ENCODE assay signal across 18 cellular contexts in the genomic region with DNA sequence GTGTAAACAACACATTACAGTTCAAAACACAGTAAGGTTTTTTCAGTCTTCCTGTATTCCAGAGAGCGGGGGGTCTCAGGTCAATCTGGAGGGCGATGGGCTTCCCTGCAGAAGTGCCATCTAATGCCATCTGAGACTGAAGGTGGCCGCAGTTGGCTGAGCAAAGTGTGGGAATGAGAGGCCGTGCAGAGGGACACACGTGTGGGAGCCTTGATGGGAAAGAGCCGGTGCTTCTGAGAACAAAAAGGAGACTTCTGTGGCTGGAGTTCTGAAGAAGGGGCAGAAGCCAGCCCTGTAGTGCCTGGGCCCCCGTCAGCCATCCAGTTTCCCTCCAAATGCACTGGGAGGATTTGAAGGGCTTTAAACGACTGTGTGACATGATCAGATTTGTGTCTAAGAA.
DNase-seq lines count a peak whose midpoint lies in the region; ATAC-seq and TF ChIP-seq lines count a peak whose summit lies in the region.
"Had no signal": no experiment of that assay in that cellular context is flagged by ENCODE, and none has a peak within 500 bp of the region (broad histone marks: within the 10 kb centered on the region; RNA-seq: fewer than 3 reads in every experiment).

No MANE protein-coding gene starts in this region.

- H3K9me3 Mint-ChIP-seq in activated T-cell treated with anti-CD3 and anti-CD28 coated beads, Interleukin-2, amount 50 U/mL, for 4 hours, result no peaks in the 10 kb centered on the region
- H3K9me3 Mint-ChIP-seq: CD8-positive, alpha-beta T cell; GM23338 had no signal

- no peaks in the 10 kb centered on the region for H3K4me1 Mint-ChIP-seq in activated T-cell treated with anti-CD3 and anti-CD28 coated beads, Interleukin-2, amount 50 U/mL, for 4 hours (ENCODE audit: low read depth)
- H3K4me1 Mint-ChIP-seq: B cell; CD4-positive, CD25-positive, alpha-beta regulatory T cell; GM23338; H9 had no signal

- peaks cover 0 to 8% (median 3%) of the 10 kb centered on the region in 6 donors for H3K4me1 ChIP-seq in spleen
- H3K4me1 ChIP-seq: Caco-2 had no signal

- TF ChIP-seq CTCF in coronary artery (IDR thresholded peaks at IDR 0.05), result no peak
- TF ChIP-seq CTCF in spleen (IDR thresholded peaks at IDR 0.05 in 8 of 11, conservative IDR thresholded peaks at IDR 0.05 in 3 of 11), result no peak

- no peaks in the 10 kb centered on the region for H3K36me3 ChIP-seq in spleen
- H3K36me3 ChIP-seq: BLaER1 had no signal

- TF ChIP-seq POLR2A in spleen (IDR thresholded peaks at IDR 0.05) (no peak), erythroblast (IDR thresholded peaks at IDR 0.05; ENCODE audit: low read length) (no peak)

- H3K4me3 ChIP-seq in coronary artery (no peak overlapping the region), spleen (no peak overlapping the region)
- H3K4me3 ChIP-seq: BLaER1, GM23338 had no signal

- no peaks in the 10 kb centered on the region for H3K9me3 ChIP-seq in spleen
- H3K9me3 ChIP-seq: BLaER1, Caco-2 had no signal

- H3K27me3 Mint-ChIP-seq in activated T-cell treated with anti-CD3 and anti-CD28 coated beads, Interleukin-2, amount 50 U/mL, for 4 hours (ENCODE audit: low read depth), result no peaks in the 10 kb centered on the region

- intact Hi-C loops in spleen (cut with DNase I; ENCODE audit: low total_unique reads), result no loop called here

- H3K4me3 Mint-ChIP-seq in activated T-cell treated with anti-CD3 and anti-CD28 coated beads, Interleukin-2, amount 50 U/mL, for 4 hours, result no peak overlapping the region
- H3K4me3 Mint-ChIP-seq: B cell; CD4-positive, CD25-positive, alpha-beta regulatory T cell; CD8-positive, alpha-beta T cell; GM23338; H9 had no signal

- H3K27me3 ChIP-seq in spleen (replicated peaks in 1 of 7), result no peaks in the 10 kb centered on the region
- H3K27me3 ChIP-seq: BLaER1 had no signal

- ATAC-seq in activated T-cell treated with anti-CD3 and anti-CD28 coated beads, Interleukin-2, amount 50 U/mL, for 4 hours, result no peak
- no peak for ATAC-seq in GM18867 (IDR thresholded peaks at IDR 0.05; ENCODE audit: unreplicated experiment)
- ATAC-seq: CD8-positive, alpha-beta T cell; GM23338; HCT116 had no signal

- H3K27ac ChIP-seq in coronary artery (no peak overlapping the region), spleen (no peak overlapping the region)
- H3K27ac ChIP-seq: BLaER1, C4-2B had no signal

- DNase-seq in coronary artery (ENCODE audit: low spot score), result peak; percentile 56
- DNase-seq in left kidney (ENCODE audit: low read depth, low spot score), result peak; percentile 63
- DNase-seq in spleen, result peak; percentile 37
- DNase-seq in ureter (ENCODE audit: low spot score), result peak; percentile 18
- DNase-seq in erythroblast (lab: John Stamatoyannopoulos, UW), result no peak
- DNase-seq in activated T-cell treated with anti-CD3 and anti-CD28 coated beads, Interleukin-2, amount 50 U/mL, for 4 hours, result no peak
- DNase-seq: Caco-2; CD4-positive, CD25-positive, alpha-beta regulatory T cell; CD8-positive, alpha-beta T cell; DMS153; DND-41; H9 had no signal

- no peaks in the 10 kb centered on the region for H3K36me3 Mint-ChIP-seq in activated T-cell treated with anti-CD3 and anti-CD28 coated beads, Interleukin-2, amount 50 U/mL, for 4 hours (ENCODE audit: insufficient read depth)
- H3K36me3 Mint-ChIP-seq: CD4-positive, CD25-positive, alpha-beta regulatory T cell; CD8-positive, alpha-beta T cell had no signal

- WGBS in spleen, 5 donors, result 83 to 92% (median 88%) methylated on average over 8 of the region's 8 CpGs

Comparison
In these comparisons a context has a peak if more than half of its experiments do, and no peak if none do; other contexts are left out.
1. DNase-seq: peak in coronary artery (single experiment), left kidney (single experiment), spleen (single experiment) and ureter (single experiment); none in erythroblast (0 of 2) and activated T-cell treated with anti-CD3 and anti-CD28 coated beads, Interleukin-2, amount 50 U/mL, for 4 hours (single experiment).